ENCODE assay signal across 20 cellular contexts in the genomic region with DNA sequence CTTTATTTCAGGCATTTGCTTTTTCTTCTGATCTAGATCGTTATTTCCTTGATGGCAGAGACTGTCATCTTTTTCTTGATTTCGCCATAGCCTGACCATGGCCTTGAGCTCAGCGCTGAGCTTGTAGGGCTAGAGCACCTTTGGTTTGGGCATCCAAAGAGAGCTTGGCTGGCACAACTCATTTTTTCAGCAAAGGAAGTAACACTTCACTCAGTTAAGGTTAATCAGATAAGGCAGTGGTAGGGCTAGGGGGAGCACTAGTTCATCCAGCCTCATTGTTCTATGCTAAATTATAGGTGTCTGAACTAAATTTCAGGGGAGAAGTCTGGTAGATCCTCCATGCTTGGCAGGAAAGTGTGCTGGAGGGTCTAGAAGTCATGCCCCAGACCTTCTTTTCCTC.
A peak's percentile ranks its signal among the peaks of the same experiment; 100 is the strongest.
DNase-seq lines count a peak whose midpoint lies in the region; ATAC-seq and TF ChIP-seq lines count a peak whose summit lies in the region.
"Had no signal": no experiment of that assay in that cellular context is flagged by ENCODE, and none has a peak within 500 bp of the region (broad histone marks: within the 10 kb centered on the region; RNA-seq: fewer than 3 reads in every experiment).

No MANE protein-coding gene starts in this region.

- H3K9me3 ChIP-seq in muscle layer of duodenum (ENCODE audit: control insufficient read depth in 1 of 2, low read length in 2 of 2) (no peaks in the 10 kb centered on the region), tibial artery (no peaks in the 10 kb centered on the region)

- H3K4me3 ChIP-seq in muscle layer of duodenum (ENCODE audit: low read depth in 1 of 2, low read length in 2 of 2) (no peak overlapping the region), tibial artery (no peak overlapping the region)

- H3K36me3 Mint-ChIP-seq in activated CD8-positive, alpha-beta memory T cell treated with anti-CD3 and anti-CD28 coated beads, Interleukin-2, amount 10 ng/mL, durations not matched to agents 7 days and 5 days, result peaks cover 38% of the 10 kb centered on the region
- H3K36me3 Mint-ChIP-seq in activated T-helper 1 cell treated with anti-CD3 and anti-CD28 coated beads, Interleukin-12 subunit alpha, Interleukin-12 subunit beta, Interleukin-2, Interleukin-4 antibody, amounts not matched to agents 30 ng/mL and 10 ng/mL and 1 ng/mL, durations not matched to agents 14 hours and 24 hours and 36 hours (ENCODE audit: low read depth), result peaks cover 43% of the 10 kb centered on the region
- H3K36me3 Mint-ChIP-seq in T-helper 2 cell treated with Interferon-gamma antibody and Interleukin-4, amounts not matched to agents 5 μg/mL and 100 μg/mL, for 36 hours (ENCODE audit: low read depth), result no peaks in the 10 kb centered on the region
- H3K36me3 Mint-ChIP-seq: CD4-positive, CD25-positive, alpha-beta regulatory T cell had no signal

- intact Hi-C loops in activated T-helper 1 cell treated with anti-CD3 and anti-CD28 coated beads, Interleukin-12 subunit alpha, Interleukin-12 subunit beta, Interleukin-2, Interleukin-4 antibody, amounts not matched to agents 30 ng/mL and 10 ng/mL and 1 ng/mL, durations not matched to agents 14 hours and 24 hours and 36 hours (cut with micrococcal nuclease), result no loop called here
- intact Hi-C loops in tibial artery (cut with DNase I; ENCODE audit: low total_unique reads), result no loop called here

- H3K9me3 Mint-ChIP-seq in activated CD8-positive, alpha-beta memory T cell treated with anti-CD3 and anti-CD28 coated beads, Interleukin-2, amount 10 ng/mL, durations not matched to agents 7 days and 5 days (ENCODE audit: low read depth), result peaks cover under 1% of the 10 kb centered on the region
- peaks cover 10% of the 10 kb centered on the region for H3K9me3 Mint-ChIP-seq in activated T-helper 1 cell treated with anti-CD3 and anti-CD28 coated beads, Interleukin-12 subunit alpha, Interleukin-12 subunit beta, Interleukin-2, Interleukin-4 antibody, amounts not matched to agents 30 ng/mL and 10 ng/mL and 1 ng/mL, durations not matched to agents 14 hours and 24 hours and 36 hours
- H3K9me3 Mint-ChIP-seq in T-helper 2 cell treated with Interferon-gamma antibody and Interleukin-4, amounts not matched to agents 5 μg/mL and 100 μg/mL, for 36 hours, result peaks cover 4% of the 10 kb centered on the region
- H3K9me3 Mint-ChIP-seq: activated naive CD4-positive, alpha-beta T cell treated with anti-CD3 and anti-CD28 coated beads for 36 hours had no signal

- no peaks in the 10 kb centered on the region for H3K27me3 Mint-ChIP-seq in activated CD8-positive, alpha-beta memory T cell treated with anti-CD3 and anti-CD28 coated beads, Interleukin-2, amount 10 ng/mL, durations not matched to agents 7 days and 5 days
- H3K27me3 Mint-ChIP-seq in activated T-helper 1 cell treated with anti-CD3 and anti-CD28 coated beads, Interleukin-12 subunit alpha, Interleukin-12 subunit beta, Interleukin-2, Interleukin-4 antibody, amounts not matched to agents 30 ng/mL and 10 ng/mL and 1 ng/mL, durations not matched to agents 14 hours and 24 hours and 36 hours (ENCODE audit: insufficient read depth), result peaks cover 17% of the 10 kb centered on the region
- H3K27me3 Mint-ChIP-seq in T-helper 2 cell treated with Interferon-gamma antibody and Interleukin-4, amounts not matched to agents 5 μg/mL and 100 μg/mL, for 36 hours (ENCODE audit: low read depth), result peaks cover 7% of the 10 kb centered on the region
- H3K27me3 Mint-ChIP-seq: CD4-positive, CD25-positive, alpha-beta regulatory T cell had no signal

- H3K27ac ChIP-seq in muscle layer of duodenum (ENCODE audit: low read length) (peak overlapping the region; percentile 52), tibial artery (peak overlapping the region; percentile 87 to 90)

- H3K27ac Mint-ChIP-seq in activated CD8-positive, alpha-beta memory T cell treated with anti-CD3 and anti-CD28 coated beads, Interleukin-2, amount 10 ng/mL, durations not matched to agents 7 days and 5 days, result no peak overlapping the region
- peak overlapping the region; percentile 65 for H3K27ac Mint-ChIP-seq in activated T-helper 1 cell treated with anti-CD3 and anti-CD28 coated beads, Interleukin-12 subunit alpha, Interleukin-12 subunit beta, Interleukin-2, Interleukin-4 antibody, amounts not matched to agents 30 ng/mL and 10 ng/mL and 1 ng/mL, durations not matched to agents 14 hours and 24 hours and 36 hours
- no peak overlapping the region for H3K27ac Mint-ChIP-seq in T-helper 2 cell treated with Interferon-gamma antibody and Interleukin-4, amounts not matched to agents 5 μg/mL and 100 μg/mL, for 36 hours
- H3K27ac Mint-ChIP-seq: activated naive CD4-positive, alpha-beta T cell treated with anti-CD3 and anti-CD28 coated beads for 36 hours; CD4-positive, CD25-positive, alpha-beta regulatory T cell; HFFc6 had no signal

- H3K4me1 ChIP-seq in muscle layer of duodenum (ENCODE audit: control insufficient read depth in 1 of 2, insufficient read depth in 2 of 2, low read length in 2 of 2), result peaks cover 0 to 14% of the 10 kb centered on the region in 2 donors
- H3K4me1 ChIP-seq in tibial artery, result peaks cover 0 to 83% (median 44%) of the 10 kb centered on the region in 4 donors

- H3K27me3 ChIP-seq in muscle layer of duodenum (ENCODE audit: low read depth, low read length), result no peaks in the 10 kb centered on the region
- no peaks in the 10 kb centered on the region for H3K27me3 ChIP-seq in tibial artery

- no peaks in the 10 kb centered on the region for H3K36me3 ChIP-seq in muscle layer of duodenum (ENCODE audit: control insufficient read depth in 1 of 2, insufficient read depth in 2 of 2, low read length in 2 of 2)
- peaks cover 0 to under 1% (median 0%) of the 10 kb centered on the region in 3 donors for H3K36me3 ChIP-seq in tibial artery

- TF ChIP-seq CTCF in tibial artery (IDR thresholded peaks at IDR 0.05), result no peak

- ATAC-seq in activated CD8-positive, alpha-beta memory T cell treated with anti-CD3 and anti-CD28 coated beads, Interleukin-2, amount 10 ng/mL, durations not matched to agents 7 days and 5 days, result peak; percentile 79
- ATAC-seq in HG03139 (IDR thresholded peaks at IDR 0.05; ENCODE audit: unreplicated experiment), result no peak
- ATAC-seq: PC-3 had no signal

- H3K4me3 Mint-ChIP-seq in activated CD8-positive, alpha-beta memory T cell treated with anti-CD3 and anti-CD28 coated beads, Interleukin-2, amount 10 ng/mL, durations not matched to agents 7 days and 5 days, result no peak overlapping the region
- H3K4me3 Mint-ChIP-seq in activated T-helper 1 cell treated with anti-CD3 and anti-CD28 coated beads, Interleukin-12 subunit alpha, Interleukin-12 subunit beta, Interleukin-2, Interleukin-4 antibody, amounts not matched to agents 30 ng/mL and 10 ng/mL and 1 ng/mL, durations not matched to agents 14 hours and 24 hours and 36 hours, result peak overlapping the region; percentile 17
- no peak overlapping the region for H3K4me3 Mint-ChIP-seq in T-helper 2 cell treated with Interferon-gamma antibody and Interleukin-4, amounts not matched to agents 5 μg/mL and 100 μg/mL, for 36 hours
- H3K4me3 Mint-ChIP-seq: activated naive CD4-positive, alpha-beta T cell treated with anti-CD3 and anti-CD28 coated beads for 36 hours; CD4-positive, CD25-positive, alpha-beta regulatory T cell; HFFc6 had no signal

- no peak for DNase-seq in activated CD8-positive, alpha-beta memory T cell treated with anti-CD3 and anti-CD28 coated beads, Interleukin-2, amount 10 ng/mL, durations not matched to agents 7 days and 5 days
- no peak for DNase-seq in activated CD8-positive, alpha-beta memory T cell treated with anti-CD3 and anti-CD28 coated beads for 24 hours
- DNase-seq in activated T-helper 1 cell treated with anti-CD3 and anti-CD28 coated beads, Interleukin-12 subunit alpha, Interleukin-12 subunit beta, Interleukin-2, Interleukin-4 antibody, amounts not matched to agents 30 ng/mL and 10 ng/mL and 1 ng/mL, durations not matched to agents 14 hours and 24 hours and 36 hours (ENCODE audit: low spot score), result no peak
- DNase-seq in tibial artery (no peak), hypothalamus (lab: John Stamatoyannopoulos, UW) (no peak)
- DNase-seq in T-helper 2 cell treated with Interferon-gamma antibody and Interleukin-4, amounts not matched to agents 5 μg/mL and 100 μg/mL, for 36 hours (ENCODE audit: low spot score), result no peak
- DNase-seq: activated CD4-positive, CD25-positive, alpha-beta regulatory T cell treated with anti-CD3 and anti-CD28 coated beads, Interleukin-2, amount 50 U/mL, for 72 hours; activated naive CD4-positive, alpha-beta T cell treated with anti-CD3 and anti-CD28 coated beads for 36 hours; cortex of kidney; DMS53; HFFc6; NCI-H1436 treated with DMSO at 0.1 percent for 48 hours; NCI-H446; PC-3; posterior cingulate gyrus; stimulated activated naive CD4-positive, alpha-beta T cell; T-helper 9 cell had no signal

- H3K4me1 Mint-ChIP-seq in activated CD8-positive, alpha-beta memory T cell treated with anti-CD3 and anti-CD28 coated beads, Interleukin-2, amount 10 ng/mL, durations not matched to agents 7 days and 5 days, result peaks cover 30% of the 10 kb centered on the region
- peaks cover 76% of the 10 kb centered on the region for H3K4me1 Mint-ChIP-seq in activated T-helper 1 cell treated with anti-CD3 and anti-CD28 coated beads, Interleukin-12 subunit alpha, Interleukin-12 subunit beta, Interleukin-2, Interleukin-4 antibody, amounts not matched to agents 30 ng/mL and 10 ng/mL and 1 ng/mL, durations not matched to agents 14 hours and 24 hours and 36 hours (ENCODE audit: low read depth)
- peaks cover 17% of the 10 kb centered on the region for H3K4me1 Mint-ChIP-seq in T-helper 2 cell treated with Interferon-gamma antibody and Interleukin-4, amounts not matched to agents 5 μg/mL and 100 μg/mL, for 36 hours (ENCODE audit: low read depth)

- CTCF ChIA-PET in activated CD8-positive, alpha-beta memory T cell treated with anti-CD3 and anti-CD28 coated beads, Interleukin-2, amount 10 ng/mL, durations not matched to agents 7 days and 5 days (lab: Charles Lee), result interaction anchor here (0.6 to 1.2 kb wide), 4 partner anchors 10 to 65 kb away, joined by 3 to 4 read pairs (median 4); no protein-coding TSS in a partner anchor
